18 cellular contexts compared by ENCODE assay signal in the genomic region with DNA sequence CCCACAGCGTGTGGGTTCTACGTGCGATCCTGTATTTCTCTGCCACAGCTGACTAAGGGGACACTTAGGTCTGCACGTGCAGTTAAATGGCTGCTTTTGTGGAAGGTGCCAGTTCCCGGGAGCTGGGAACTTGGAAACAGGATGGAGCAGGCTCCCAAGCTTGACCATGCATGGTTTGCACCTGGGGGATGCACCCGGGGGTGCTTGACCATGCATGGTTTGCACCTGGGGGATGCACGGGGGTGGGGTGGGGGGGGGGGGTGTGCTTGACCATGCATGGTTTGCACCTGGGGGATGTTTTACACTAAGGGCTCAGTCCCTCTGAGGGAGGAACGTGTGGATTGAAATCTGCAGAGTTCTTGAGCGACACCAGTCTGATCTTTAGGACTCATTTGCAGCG. TPM values are rescaled to one million over a fixed set of nuclear protein-coding genes. Genes with fewer than 3 reads are reported as not detected.
DNase-seq lines count a peak whose midpoint lies in the region; ATAC-seq, FAIRE-seq and TF ChIP-seq lines count a peak whose summit lies in the region.
"Had no signal": no experiment of that assay in that cellular context is flagged by ENCODE, and none has a peak within 500 bp of the region (broad histone marks: within the 10 kb centered on the region; RNA-seq: fewer than 3 reads in every experiment).

No MANE protein-coding gene starts in this region.

- TF ChIP-seq RAD21 in H1 (IDR thresholded peaks at IDR 0.05 in 1 of 2, conservative IDR thresholded peaks at IDR 0.05 in 1 of 2; ENCODE audit: low read depth in 2 of 2, low read length in 2 of 2): no peak

- no peak for ATAC-seq in stimulated activated effector memory CD8-positive, alpha-beta T cell treated with anti-CD3 and anti-CD28 coated beads, Interleukin-12 subunit alpha, Interleukin-12 subunit beta, amount 100 ng/mL, for 72 hours

- H2AFZ ChIP-seq in H1 (ENCODE audit: low read length): no peak overlapping the region
- H2AFZ ChIP-seq in neural progenitor cell (replicated peaks): no peak overlapping the region

- H3K27me3 ChIP-seq in H1 (replicated peaks in 1 of 4; ENCODE audit: control insufficient read depth in 3 of 4, extremely low read depth in 1 of 4, insufficient read depth in 3 of 4, low read length in 3 of 4): no peaks in the 10 kb centered on the region
- H3K27me3 ChIP-seq in neural progenitor cell: no peaks in the 10 kb centered on the region
- H3K27me3 ChIP-seq in thyroid gland: no peaks in the 10 kb centered on the region
- H3K27me3 ChIP-seq in small intestine (ENCODE audit: control insufficient read depth in 2 of 2, insufficient read depth in 2 of 2, low read length in 2 of 2): no peaks in the 10 kb centered on the region
- H3K27me3 ChIP-seq in adrenal gland: no peaks in the 10 kb centered on the region

- H3K4me1 ChIP-seq in H1 (replicated peaks in 1 of 4; ENCODE audit: control insufficient read depth in 3 of 4, insufficient read depth in 4 of 4, low read length in 3 of 4): peaks cover 0 to 18% (median 6%) of the 10 kb centered on the region in 4 experiments; a peak in 6 of 7 replicates
- H3K4me1 ChIP-seq in neural progenitor cell: no peaks in the 10 kb centered on the region
- peaks cover 77 to 83% of the 10 kb centered on the region in 2 donors for H3K4me1 ChIP-seq in thyroid gland
- peaks cover 18 to 22% of the 10 kb centered on the region in 2 donors for H3K4me1 ChIP-seq in small intestine (ENCODE audit: control insufficient read depth in 2 of 2, insufficient read depth in 1 of 2, low read depth in 1 of 2, low read length in 1 of 2)
- H3K4me1 ChIP-seq in adrenal gland (replicated peaks in 1 of 2): peaks cover 29 to 85% of the 10 kb centered on the region in 2 donors

- no peaks in the 10 kb centered on the region for H3F3A ChIP-seq in neural progenitor cell (ENCODE audit: low read depth)

- H3K9me3 ChIP-seq in H1 (ENCODE audit: insufficient read depth in 2 of 2, low read depth in 1 of 2, low read length in 1 of 2): no peaks in the 10 kb centered on the region
- no peaks in the 10 kb centered on the region for H3K9me3 ChIP-seq in neural progenitor cell (ENCODE audit: low read depth)
- H3K9me3 ChIP-seq in thyroid gland: no peaks in the 10 kb centered on the region
- H3K9me3 ChIP-seq in small intestine (ENCODE audit: control insufficient read depth, low read depth): no peaks in the 10 kb centered on the region
- H3K9me3 ChIP-seq in adrenal gland (replicated peaks in 1 of 3): no peaks in the 10 kb centered on the region

- H3K4me2 ChIP-seq in H1 (ENCODE audit: insufficient read depth in 1 of 2, low read depth in 2 of 2, low read length in 2 of 2): no peak overlapping the region
- H3K4me2 ChIP-seq in neural progenitor cell: no peak overlapping the region

- peaks cover 2 to 5% (median 3%) of the 10 kb centered on the region in 4 experiments; a peak in 2 of 8 replicates for H3K36me3 ChIP-seq in H1 (ENCODE audit: control insufficient read depth in 2 of 4, insufficient read depth in 4 of 4, low read length in 3 of 4)
- H3K36me3 ChIP-seq in neural progenitor cell: no peaks in the 10 kb centered on the region
- peaks cover 20 to 31% of the 10 kb centered on the region in 2 donors for H3K36me3 ChIP-seq in thyroid gland
- H3K36me3 ChIP-seq in small intestine (ENCODE audit: control insufficient read depth in 2 of 2, insufficient read depth in 2 of 2, low read length in 2 of 2): no peaks in the 10 kb centered on the region
- H3K36me3 ChIP-seq in adrenal gland (replicated peaks in 1 of 2): peaks cover 0 to 3% of the 10 kb centered on the region in 2 donors

- no peak overlapping the region for H2BK20ac ChIP-seq in H1 (ENCODE audit: low read length)

- no peak overlapping the region for H3K4ac ChIP-seq in H1 (replicated peaks; ENCODE audit: insufficient read length, low read depth, low read length)

- no peak overlapping the region for H3K4me3 ChIP-seq in H1 (ENCODE audit: extremely low read depth in 1 of 4, insufficient read depth in 2 of 4, low read depth in 3 of 4, low read length in 4 of 4)
- no peak overlapping the region for H3K4me3 ChIP-seq in neural progenitor cell
- H3K4me3 ChIP-seq in thyroid gland (replicated peaks in 1 of 3): no peak overlapping the region
- no peak overlapping the region for H3K4me3 ChIP-seq in small intestine (ENCODE audit: low read depth in 1 of 2, low read length in 2 of 2)
- no peak overlapping the region for H3K4me3 ChIP-seq in adrenal gland

- CTCF ChIA-PET in H1 (lab: Charles Lee; ENCODE audit: partially characterized antibody): interaction anchor here (1.1 to 37.7 kb wide), 5 partner anchors 15 to 271 kb away, joined by 3 to 908 read pairs (median 4); no protein-coding TSS in a partner anchor

- 0 out of 2 replicates have a peak overlapping the region, but pooled peaks have one; percentile 76 for H4K8ac ChIP-seq in H1 (ENCODE audit: extremely low read depth, insufficient read depth, low read length)

- H3K79me2 ChIP-seq in H1 (ENCODE audit: control insufficient read depth in 1 of 2, insufficient read depth in 2 of 2, low read length in 2 of 2) (peaks cover 0 to 6% of the 10 kb centered on the region in 2 experiments; a peak in 1 of 4 replicates), neural progenitor cell (ENCODE audit: low read depth) (peaks cover 5% of the 10 kb centered on the region)

- TF ChIP-seq CTCF in H1 (IDR thresholded peaks at IDR 0.05; ENCODE audit: control extremely low read depth in 1 of 3, insufficient read depth in 1 of 3, low read depth in 1 of 3, low read length in 3 of 3) (no peak), neural progenitor cell (IDR thresholded peaks at IDR 0.05) (no peak), thyroid gland (IDR thresholded peaks at IDR 0.05) (no peak), osteocyte (IDR thresholded peaks at IDR 0.05) (no peak), adrenal gland (IDR thresholded peaks at IDR 0.05) (no peak)

- POLR2A ChIA-PET in H1 (lab: Charles Lee; ENCODE audit: partially characterized antibody): no interaction called here

- H4K91ac ChIP-seq in H1 (replicated peaks; ENCODE audit: insufficient read length, low read length): peak overlapping the region; percentile 65

- FAIRE-seq in GM12891 (lab: Jason Lieb, UNC) (peak; percentile 16), H1 (lab: Jason Lieb, UNC) (no peak), small intestine (lab: Jason Lieb, UNC) (no peak)
- FAIRE-seq: H54 had no signal

- peak overlapping the region; percentile 86 for H3K27ac Mint-ChIP-seq in neural progenitor cell
- no peak overlapping the region for H3K27ac Mint-ChIP-seq in osteocyte (ENCODE audit: unreplicated experiment)
- H3K27ac Mint-ChIP-seq in stimulated activated effector memory CD8-positive, alpha-beta T cell treated with anti-CD3 and anti-CD28 coated beads, Interleukin-12 subunit alpha, Interleukin-12 subunit beta, amount 100 ng/mL, for 72 hours: no peak overlapping the region
- H3K27ac Mint-ChIP-seq: CD8-positive, alpha-beta memory T cell; HFFc6 had no signal

- H3K4me3 Mint-ChIP-seq in neural progenitor cell (peak overlapping the region; percentile 66), osteocyte (ENCODE audit: unreplicated experiment) (no peak overlapping the region)
- H3K4me3 Mint-ChIP-seq in stimulated activated effector memory CD8-positive, alpha-beta T cell treated with anti-CD3 and anti-CD28 coated beads, Interleukin-12 subunit alpha, Interleukin-12 subunit beta, amount 100 ng/mL, for 72 hours: no peak overlapping the region
- H3K4me3 Mint-ChIP-seq: CD8-positive, alpha-beta memory T cell; HFFc6 had no signal

- H3K4me1 Mint-ChIP-seq in neural progenitor cell (peaks cover 55% of the 10 kb centered on the region), osteocyte (ENCODE audit: unreplicated experiment) (peaks cover 42% of the 10 kb centered on the region)
- H3K4me1 Mint-ChIP-seq in stimulated activated effector memory CD8-positive, alpha-beta T cell treated with anti-CD3 and anti-CD28 coated beads, Interleukin-12 subunit alpha, Interleukin-12 subunit beta, amount 100 ng/mL, for 72 hours: peaks cover 24% of the 10 kb centered on the region

- TF ChIP-seq POLR2A in GM12891 (IDR thresholded peaks at IDR 0.05; ENCODE audit: low read depth, low read length): no peak
- TF ChIP-seq POLR2A in H1 (IDR thresholded peaks at IDR 0.05; ENCODE audit: control extremely low read depth in 1 of 2, low read depth in 2 of 2, low read length in 2 of 2): no peak
- TF ChIP-seq POLR2A in thyroid gland (IDR thresholded peaks at IDR 0.05): no peak
- no peak for TF ChIP-seq POLR2A in adrenal gland (IDR thresholded peaks at IDR 0.05)

- peaks cover 2% of the 10 kb centered on the region; the same call in 1 of the 2 replicates for H3K79me1 ChIP-seq in H1 (ENCODE audit: low read depth, low read length)

- H4K20me1 ChIP-seq in H1 (replicated peaks in 1 of 2; ENCODE audit: control insufficient read depth in 1 of 2, insufficient read depth in 2 of 2, low read length in 2 of 2) (peaks cover 4 to 20% of the 10 kb centered on the region in 2 experiments), neural progenitor cell (ENCODE audit: low read depth) (peaks cover 43% of the 10 kb centered on the region)

- no peak overlapping the region for H3K14ac ChIP-seq in H1 (ENCODE audit: insufficient read length)

- H3K27ac ChIP-seq in H1 (ENCODE audit: low read depth, low read length) (no peak overlapping the region; the same call in 1 of the 2 replicates), neural progenitor cell (no peak overlapping the region), thyroid gland (peak overlapping the region; percentile 6 to 97 (median 95)), small intestine (ENCODE audit: low read depth in 1 of 2, low read length in 1 of 2) (no peak overlapping the region), adrenal gland (peak overlapping the region in 1 of 5 donors; percentile 65)

- intact Hi-C loops in thyroid gland (cut with DNase I) (no loop called here), adrenal gland (cut with DNase I) (no loop called here)

- H2BK5ac ChIP-seq in H1 (ENCODE audit: low read depth, low read length): no peak overlapping the region

- no peak overlapping the region for H2AK5ac ChIP-seq in H1 (ENCODE audit: low read depth, low read length)

- H3K56ac ChIP-seq in H1 (replicated peaks; ENCODE audit: insufficient read length, low read depth, low read length): no peak overlapping the region

- H3K27me3 Mint-ChIP-seq in neural progenitor cell (ENCODE audit: insufficient read depth, low read depth): peaks cover 2% of the 10 kb centered on the region
- H3K27me3 Mint-ChIP-seq in osteocyte (ENCODE audit: unreplicated experiment): no peaks in the 10 kb centered on the region
- H3K27me3 Mint-ChIP-seq: CD8-positive, alpha-beta memory T cell had no signal

- H3K9ac ChIP-seq in H1 (replicated peaks in 1 of 4; ENCODE audit: extremely low read depth in 1 of 4, low read depth in 3 of 4, low read length in 3 of 4): no peak overlapping the region; a peak in 1 of 7 replicates
- H3K9ac ChIP-seq in neural progenitor cell: no peak overlapping the region

- no peaks in the 10 kb centered on the region; the same call in 1 of the 2 replicates for H3K23me2 ChIP-seq in H1 (ENCODE audit: low read depth, low read length)

- H2BK120ac ChIP-seq in H1 (replicated peaks; ENCODE audit: low read depth, low read length): no peak overlapping the region

- no peak for TF ChIP-seq EP300 in H1 (IDR thresholded peaks at IDR 0.05; ENCODE audit: borderline replicate concordance in 1 of 2, low read depth in 2 of 2, low read length in 2 of 2)

- no peak overlapping the region for H3K23ac ChIP-seq in H1 (ENCODE audit: insufficient read length)

- no peak overlapping the region for H3K18ac ChIP-seq in H1 (ENCODE audit: extremely low read depth, low read length)

- DNase-seq in GM12891 (ENCODE audit: insufficient read length, low spot score) (no peak), H1 (ENCODE audit: low read depth in 1 of 2, low spot score in 2 of 2) (no peak), neural progenitor cell (ENCODE audit: low spot score) (no peak), thyroid gland (no peak), osteocyte (ENCODE audit: extremely low spot score, unreplicated experiment) (no peak), small intestine (no peak), adrenal gland (no peak)
- no peak for DNase-seq in stimulated activated effector memory CD8-positive, alpha-beta T cell treated with anti-CD3 and anti-CD28 coated beads, Interleukin-12 subunit alpha, Interleukin-12 subunit beta, amount 100 ng/mL, for 72 hours (ENCODE audit: low spot score in 2 of 2)
- DNase-seq: CD8-positive, alpha-beta memory T cell; HFFc6; KG1; MV-4-11; NCI-H1694 treated with DMSO at 0.1 percent for 48 hours; NCI-H2227 treated with DMSO at 0.1 percent for 48 hours; NCI-H510A treated with DMSO at 0.1 percent for 48 hours; NCI-H774; SHP77 had no signal

- no peak overlapping the region for H2BK12ac ChIP-seq in H1 (ENCODE audit: low read depth, low read length)

- H3K36me3 Mint-ChIP-seq in neural progenitor cell (peaks cover 4% of the 10 kb centered on the region), osteocyte (ENCODE audit: unreplicated experiment) (no peaks in the 10 kb centered on the region)
- H3K36me3 Mint-ChIP-seq in stimulated activated effector memory CD8-positive, alpha-beta T cell treated with anti-CD3 and anti-CD28 coated beads, Interleukin-12 subunit alpha, Interleukin-12 subunit beta, amount 100 ng/mL, for 72 hours: no peaks in the 10 kb centered on the region

- no peak overlapping the region for H2BK15ac ChIP-seq in H1 (ENCODE audit: low read length)

- H3K9me3 Mint-ChIP-seq in neural progenitor cell: no peaks in the 10 kb centered on the region
- no peaks in the 10 kb centered on the region for H3K9me3 Mint-ChIP-seq in osteocyte (ENCODE audit: unreplicated experiment)
- H3K9me3 Mint-ChIP-seq in stimulated activated effector memory CD8-positive, alpha-beta T cell treated with anti-CD3 and anti-CD28 coated beads, Interleukin-12 subunit alpha, Interleukin-12 subunit beta, amount 100 ng/mL, for 72 hours: no peaks in the 10 kb centered on the region
- H3K9me3 Mint-ChIP-seq: CD8-positive, alpha-beta memory T cell; HFFc6 had no signal

- H4K5ac ChIP-seq in H1 (ENCODE audit: insufficient read length, low read depth, low read length): peak overlapping the region; percentile 2

- WGBS in H1 (ENCODE audit: extremely low coverage in 1 of 2, insufficient coverage in 1 of 2, insufficient read length in 1 of 2, insufficient replicate concordance in 2 of 2, low coverage in 1 of 2, low lambda C conversion rate in 2 of 2, missing lambda C conversion rate in 1 of 2), 2 experiments: 85% methylated on average over 10 of the region's 10 CpGs; no CpG with 5 or more reads in 1 of the 2 experiments
- WGBS in thyroid gland, 2 donors: 58 to 81% methylated on average over 4 to 8 of the region's 10 CpGs
- WGBS in small intestine, 3 donors: 81 to 84% (median 81%) methylated on average over 10 of the region's 10 CpGs
- WGBS in adrenal gland, 4 donors: 82 to 94% (median 87%) methylated on average over 8 to 10 of the region's 10 CpGs

RNA-seq across cellular contexts. Expression of a gene that starts 5.7 kb away (rescaled TPM):
- polyA plus RNA-seq in GM12891 (2012; ENCODE audit: low read depth, missing spikeins): 4.6 TPM
- 29.1 and 34.0 TPM in 2 replicates for total RNA-seq in H1 (2021; fragmentation: NEBNext Ultra II Directional; extraction: Animal tissue kit (Norgen Biotek cat#: 25700))
- polyA plus RNA-seq in H1 (2011; rRNA removed) (43.1 and 55.7 TPM in 2 replicates), small intestine (10 to 100 TPM in 1 of 3 donors, 1 to 10 TPM in 2; 4.1 to 15.7 (median 8.7) TPM), adrenal gland (10 to 100 TPM; 21.8 to 24.8 (median 22.6) TPM)
- 24.1 TPM for polyA plus RNA-seq in H1 (2011; cell fraction: cytosol; rRNA removed)
- 61.1 TPM for polyA plus RNA-seq in H1 (2011; cell fraction: nucleus; rRNA removed)
- 24.6 to 36.6 TPM (median 30.1 TPM) in 4 replicates for polyA plus RNA-seq in H1 (2012, experiment 1 of 2)
- polyA plus RNA-seq in H1 (2012, experiment 2 of 2): 30.5 TPM
- 46.0 TPM for polyA plus RNA-seq in H1 (2013, experiment 1 of 2)
- polyA plus RNA-seq in H1 (2013, experiment 2 of 2): 45.6 TPM
- 30.6 and 54.0 TPM in 2 replicates for polyA minus RNA-seq in H1 (2011; rRNA and poly(A)+ RNA removed)
- polyA minus RNA-seq in H1 (2011; cell fraction: cytosol; rRNA and poly(A)+ RNA removed): 20.2 TPM
- polyA minus RNA-seq in H1 (2011; cell fraction: nucleus; rRNA and poly(A)+ RNA removed): 24.3 TPM
- total RNA-seq in neural progenitor cell (ENCODE audit: low replicate concordance) (8.8 and 28.4 TPM in 2 replicates), thyroid gland (100 to 1,000 TPM; 124 to 174 (median 132) TPM), osteocyte (29.2 and 33.7 TPM in 2 replicates), adrenal gland (10 to 100 TPM; 28.7 to 64.4 (median 36.7) TPM)

Comparison
In these comparisons a context has a peak if more than half of its experiments do, and no peak if none do; other contexts are left out.
1. H3K27ac ChIP-seq: peak in thyroid gland (3 of 3); none in H1 (single experiment), neural progenitor cell (single experiment) and small intestine (0 of 2).